Comparison of ENCODE assay signal across 8 cellular contexts in genomic region chr14:90060312-90060964, GRCh38. TPM values are rescaled to one million over a fixed set of nuclear protein-coding genes. Genes with fewer than 3 reads are reported as not detected.
DNase-seq lines count a peak whose midpoint lies in the region; ATAC-seq lines count a peak whose summit lies in the region.

No MANE protein-coding gene starts in this region.

- H3K4me3 Mint-ChIP-seq in T-helper 2 cell treated with Interferon-gamma antibody and Interleukin-4, amounts not matched to agents 5 μg/mL and 100 μg/mL, for 36 hours: peak overlapping the region; percentile 73

- in situ Hi-C loops in KBM-7 (cut with MboI; ENCODE audit: low pct_unique_long_range_greater_than_20kb, low sequenced_read_pairs): no loop called here

- H3K4me1 Mint-ChIP-seq in T-helper 2 cell treated with Interferon-gamma antibody and Interleukin-4, amounts not matched to agents 5 μg/mL and 100 μg/mL, for 36 hours (ENCODE audit: low read depth): peaks cover 18% of the 10 kb centered on the region

- no peak overlapping the region for H3K27ac Mint-ChIP-seq in T-helper 2 cell treated with Interferon-gamma antibody and Interleukin-4, amounts not matched to agents 5 μg/mL and 100 μg/mL, for 36 hours

- DNase-seq in DMS53 treated with DMSO at 0.1 percent for 48 hours (lab: John Stamatoyannopoulos, UW; ENCODE audit: unreplicated experiment): peak; percentile 40
- DNase-seq in KBM-7: peak; percentile 78
- DNase-seq in T-helper 2 cell treated with Interferon-gamma antibody and Interleukin-4, amounts not matched to agents 5 μg/mL and 100 μg/mL, for 36 hours (ENCODE audit: low spot score): peak; percentile 68
- peak; percentile 53 for DNase-seq in cerebellum (ENCODE audit: low spot score)
- DNase-seq in left colon: peak in 1 of 2 donors; percentile 54
- DNase-seq in stimulated activated CD4-positive, alpha-beta T cell treated with anti-CD3 and anti-CD28 coated beads, Interleukin-1b, Interleukin-23, amount 100 ng/mL, for 24 hours (ENCODE audit: low read depth in 4 of 4, low spot score in 1 of 4): peak in 3 of 4 experiments; percentile 22 to 54 (median 22)
- DNase-seq in MV-4-11 (lab: John Stamatoyannopoulos, UW): no peak

- ATAC-seq in GM21576 (IDR thresholded peaks at IDR 0.05; ENCODE audit: unreplicated experiment) (peak; percentile 61), left colon (peak; percentile 93)

- H3K36me3 Mint-ChIP-seq in T-helper 2 cell treated with Interferon-gamma antibody and Interleukin-4, amounts not matched to agents 5 μg/mL and 100 μg/mL, for 36 hours (ENCODE audit: low read depth): no peaks in the 10 kb centered on the region

- H3K27me3 Mint-ChIP-seq in T-helper 2 cell treated with Interferon-gamma antibody and Interleukin-4, amounts not matched to agents 5 μg/mL and 100 μg/mL, for 36 hours (ENCODE audit: low read depth): peaks cover 68% of the 10 kb centered on the region

- H3K9me3 Mint-ChIP-seq in T-helper 2 cell treated with Interferon-gamma antibody and Interleukin-4, amounts not matched to agents 5 μg/mL and 100 μg/mL, for 36 hours: no peaks in the 10 kb centered on the region

- intact Hi-C loops in left colon (cut with DNase I, micrococcal nuclease): no loop called here

RNA-seq across cellular contexts. Expression of gene KCNK13, which starts 1.4 kb away (rescaled TPM):
- total RNA-seq in cerebellum (0.82 TPM), left colon (under 1 TPM; 0.15 to 0.59 TPM)
